In the genomic region with DNA sequence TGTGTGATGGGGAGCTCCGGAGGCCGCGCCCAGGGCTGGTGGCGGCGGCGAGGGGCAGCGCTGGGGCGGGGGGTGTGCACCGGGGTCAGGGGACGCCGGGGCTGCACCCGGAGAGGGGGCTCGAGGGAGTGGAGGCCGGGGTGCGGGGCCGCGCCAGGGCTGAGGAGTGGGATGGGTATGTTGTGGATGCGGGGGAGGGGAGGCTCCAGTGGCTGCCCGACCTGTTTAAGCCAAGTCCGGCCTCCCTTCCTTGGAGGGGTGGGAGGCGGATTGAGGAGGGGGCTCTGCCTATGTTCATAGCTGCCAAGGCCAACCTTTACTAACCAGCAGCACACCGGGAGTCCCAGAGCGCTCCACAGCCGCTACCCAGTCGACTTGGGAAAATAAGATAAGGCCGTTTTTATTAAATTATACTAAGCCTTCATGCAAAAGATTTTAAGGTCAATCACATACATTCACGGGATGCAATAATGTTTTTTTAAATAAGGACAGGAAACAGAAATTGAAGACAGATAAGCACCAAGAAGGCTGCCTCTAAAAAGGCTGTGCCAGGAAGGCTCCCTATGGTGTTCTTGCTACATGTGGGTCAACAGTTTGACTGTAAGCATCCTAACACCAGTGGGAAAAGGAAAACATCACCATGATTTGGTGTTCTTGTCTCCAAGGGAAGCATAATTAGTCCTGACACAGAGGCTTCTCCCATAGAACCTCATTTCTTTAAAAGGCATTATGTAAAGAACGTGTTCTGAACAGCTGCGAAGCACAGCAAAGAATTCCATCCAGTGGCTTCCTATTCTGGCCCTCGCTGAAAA, we compare ENCODE assay signal across 8 cellular contexts. TPM values are rescaled to one million over a fixed set of nuclear protein-coding genes. Genes with fewer than 3 reads are reported as not detected.
DNase-seq lines count a peak whose midpoint lies in the region; ATAC-seq, FAIRE-seq and TF ChIP-seq lines count a peak whose summit lies in the region.

No MANE protein-coding gene starts in this region.

- H3K9me3 ChIP-seq in DND-41 (ENCODE audit: insufficient read depth, low read length, severe bottlenecking) (no peaks in the 10 kb centered on the region), Loucy (ENCODE audit: insufficient read depth, low read depth, low read length) (no peaks in the 10 kb centered on the region), K562 (replicated peaks; ENCODE audit: control insufficient read depth, insufficient read depth, low read depth, low read length) (no peaks in the 10 kb centered on the region), right lobe of liver (no peaks in the 10 kb centered on the region), tibial nerve (no peaks in the 10 kb centered on the region)

- peaks cover 21% of the 10 kb centered on the region for H3K4me1 ChIP-seq in DND-41 (ENCODE audit: insufficient read depth, low read length)
- H3K4me1 ChIP-seq in Loucy (ENCODE audit: insufficient read depth, low read length, poor library complexity, severe bottlenecking) = peaks cover 25% of the 10 kb centered on the region
- peaks cover 27 to 32% of the 10 kb centered on the region in 2 experiments for H3K4me1 ChIP-seq in K562 (replicated peaks in 1 of 2; ENCODE audit: control insufficient read depth in 2 of 2, insufficient read depth in 2 of 2, low read length in 2 of 2)
- peaks cover 0 to 6% (median 0%) of the 10 kb centered on the region in 4 donors for H3K4me1 ChIP-seq in right lobe of liver
- peaks cover 0 to 19% (median 6%) of the 10 kb centered on the region in 4 donors for H3K4me1 ChIP-seq in tibial nerve

- H3K4me3 ChIP-seq in DND-41 (ENCODE audit: low read depth in 1 of 2, low read length in 2 of 2) (peak overlapping the region; percentile 28 to 84; a peak in 3 of 4 replicates), Loucy (ENCODE audit: low read length, poor library complexity, severe bottlenecking) (peak overlapping the region; percentile 78), K562 (peak overlapping the region; percentile 89), right lobe of liver (peak overlapping the region; percentile 59 to 84 (median 76)), tibial nerve (peak overlapping the region; percentile 45 to 91 (median 77))

- in situ Hi-C loops in K562 (cut with MboI) = no loop called here

- no peak for TF ChIP-seq CTCF in DND-41 (IDR thresholded peaks at IDR 0.05; ENCODE audit: borderline replicate concordance, extremely low read depth, low read length, poor library complexity, severe bottlenecking)
- no peak for TF ChIP-seq CTCF in Loucy (conservative IDR thresholded peaks at IDR 0.05; ENCODE audit: low read length)
- TF ChIP-seq CTCF in K562 (IDR thresholded peaks at IDR 0.05 in 2 of 3, conservative IDR thresholded peaks at IDR 0.05 in 1 of 3; ENCODE audit: insufficient read depth in 2 of 3, low read depth in 1 of 3, low read length in 3 of 3) = no peak
- no peak for TF ChIP-seq CTCF in right lobe of liver (IDR thresholded peaks at IDR 0.05)
- no peak for TF ChIP-seq CTCF in tibial nerve (IDR thresholded peaks at IDR 0.05)

- no peaks in the 10 kb centered on the region for H3K9me1 ChIP-seq in K562 (ENCODE audit: control insufficient read depth, insufficient read depth, low read length)

- no peak for TF ChIP-seq RAD21 in K562 (CRISPR knock-in tag; conservative IDR thresholded peaks at IDR 0.05 in 1 of 2, IDR thresholded peaks at IDR 0.05 in 1 of 2)

- H3K36me3 ChIP-seq in DND-41 (ENCODE audit: insufficient read depth, low read length) (peaks cover 9% of the 10 kb centered on the region; the same call in 1 of the 2 replicates), Loucy (ENCODE audit: insufficient read depth, low read length) (no peaks in the 10 kb centered on the region), K562 (ENCODE audit: control insufficient read depth, insufficient read depth, low read length) (no peaks in the 10 kb centered on the region; the same call in 2 of the 3 replicates), right lobe of liver (no peaks in the 10 kb centered on the region), tibial nerve (peaks cover 0 to 4% (median 0%) of the 10 kb centered on the region in 3 donors)

- 19% methylated on average over 14 of the region's 30 CpGs for WGBS in K562 (ENCODE audit: insufficient coverage, low coverage, missing lambda C conversion rate)
- 33% methylated on average over 6 of the region's 30 CpGs for WGBS in right lobe of liver (ENCODE audit: insufficient coverage, low coverage, low lambda C conversion rate, missing lambda C conversion rate)
- WGBS in tibial nerve, 2 donors = 17% methylated on average over 24 to 25 of the region's 30 CpGs

- peaks cover 6% of the 10 kb centered on the region for H3F3A ChIP-seq in Loucy (ENCODE audit: low read depth)

- H3K9ac ChIP-seq in DND-41 (ENCODE audit: low read depth, low read length) (peak overlapping the region; percentile 84), Loucy (ENCODE audit: low read depth, low read length, poor library complexity, severe bottlenecking) (peak overlapping the region; percentile 67), K562 (ENCODE audit: insufficient read depth in 1 of 2, low read depth in 2 of 2, low read length in 2 of 2) (peak overlapping the region; percentile 80 to 88)

- TF ChIP-seq POLR2A in K562 (conservative IDR thresholded peaks at IDR 0.05) (no peak; the same call in none of the 2 replicates), right lobe of liver (IDR thresholded peaks at IDR 0.05) (no peak), tibial nerve (IDR thresholded peaks at IDR 0.05) (no peak), H54 (IDR thresholded peaks at IDR 0.05; ENCODE audit: low read depth, low read length) (no peak)

- intact Hi-C loops in K562 (cut with micrococcal nuclease) (loop anchor here (1.0 kb wide), 1 partner anchor 28 kb away; no protein-coding TSS in a partner anchor), right lobe of liver (cut with DNase I) (no loop called here)

- TF ChIP-seq EP300 in K562 (IDR thresholded peaks at IDR 0.05; ENCODE audit: low read length) (no peak), tibial nerve (IDR thresholded peaks at IDR 0.05) (no peak)

- H4K20me1 ChIP-seq in DND-41 (ENCODE audit: insufficient read depth, low read length) (no peaks in the 10 kb centered on the region), Loucy (ENCODE audit: insufficient read depth, low read length, poor library complexity, severe bottlenecking) (no peaks in the 10 kb centered on the region), K562 (replicated peaks; ENCODE audit: control insufficient read depth, insufficient read depth, low read length) (no peaks in the 10 kb centered on the region)

- peaks cover 7% of the 10 kb centered on the region for H3K79me2 ChIP-seq in DND-41 (ENCODE audit: insufficient read depth, low read length)
- peaks cover 18% of the 10 kb centered on the region; the same call in 1 of the 2 replicates for H3K79me2 ChIP-seq in Loucy (ENCODE audit: insufficient read depth, low read length)
- peaks cover 30% of the 10 kb centered on the region for H3K79me2 ChIP-seq in K562 (ENCODE audit: control insufficient read depth, insufficient read depth, low read length)

- no peaks in the 10 kb centered on the region for H3K9me2 ChIP-seq in Loucy (replicated peaks; ENCODE audit: low read depth, low read length)

- DNase-seq in DND-41 (no peak), K562 (ENCODE audit: extremely low read depth in 1 of 4, low spot score in 3 of 4) (peak in 1 of 4 experiments; percentile 31), right lobe of liver (peak in 1 of 3 donors; percentile 66), tibial nerve (ENCODE audit: low spot score in 2 of 2) (no peak), NCI-H226 (no peak), H54 (ENCODE audit: insufficient read length, low spot score) (no peak)

- no peaks in the 10 kb centered on the region for H3K27me3 ChIP-seq in DND-41 (ENCODE audit: insufficient read depth, low read length, poor library complexity)
- H3K27me3 ChIP-seq in Loucy (ENCODE audit: insufficient read depth, low read length, poor library complexity, severe bottlenecking) = no peaks in the 10 kb centered on the region
- H3K27me3 ChIP-seq in K562 (ENCODE audit: control insufficient read depth in 2 of 2, insufficient read depth in 2 of 2, low read length in 2 of 2) = no peaks in the 10 kb centered on the region
- H3K27me3 ChIP-seq in right lobe of liver = no peaks in the 10 kb centered on the region
- no peaks in the 10 kb centered on the region for H3K27me3 ChIP-seq in tibial nerve

- ATAC-seq in DND-41 (ENCODE audit: insufficient read depth, low read depth) = no peak
- ATAC-seq in GM21528 (IDR thresholded peaks at IDR 0.05; ENCODE audit: low FRiP score, unreplicated experiment) = peak; percentile 19
- peak; percentile 9; the same call in 2 of the 3 replicates for ATAC-seq in K562
- peak in 2 of 4 donors; percentile 3 to 46 for ATAC-seq in right lobe of liver

- TSS peak; percentile 79 for BruUV-seq in K562 (replicated peaks; lab: Mats Ljungman, UMichigan)

- CTCF ChIA-PET in K562 (lab: Yijun Ruan, JAX; ENCODE audit: low intra/inter-chr PET ratio) = no interaction called here

- peak overlapping the region; percentile 94 for H3K4me2 ChIP-seq in DND-41 (ENCODE audit: insufficient read depth, low read length)
- peak overlapping the region; percentile 70 for H3K4me2 ChIP-seq in Loucy (ENCODE audit: low read depth, low read length, poor library complexity, severe bottlenecking)
- peak overlapping the region; percentile 80 for H3K4me2 ChIP-seq in K562 (ENCODE audit: insufficient read depth, low read length)

- POLR2A ChIA-PET in K562 (lab: Yijun Ruan, JAX) = interaction anchor here (0.6 to 3.0 kb wide), 10 partner anchors 8 to 206 kb away, joined by 3 to 17 read pairs (median 3); no protein-coding TSS in a partner anchor

- FAIRE-seq in K562 (lab: Jason Lieb, UNC) (no peak), H54 (lab: Jason Lieb, UNC) (no peak)

- peak overlapping the region; percentile 62 for H3K27ac ChIP-seq in DND-41 (ENCODE audit: low read length)
- peak overlapping the region; percentile 80 for H3K27ac ChIP-seq in K562 (ENCODE audit: extremely low read depth, low read depth, low read length)
- H3K27ac ChIP-seq in right lobe of liver = peak overlapping the region; percentile 53 to 73 (median 71)
- peak overlapping the region; percentile 61 to 85 (median 79) for H3K27ac ChIP-seq in tibial nerve

- H2AFZ ChIP-seq in DND-41 (ENCODE audit: low read depth, low read length) (peak overlapping the region; percentile 57), Loucy (ENCODE audit: low read length) (peak overlapping the region; percentile 76), K562 (ENCODE audit: low read depth, low read length) (peak overlapping the region; percentile 87)

RNA-seq across cellular contexts. Expression of gene HLCS, which starts 0.6 kb away (rescaled TPM):
- total RNA-seq in K562 (2011; cell fraction: chromatin; rRNA removed; ENCODE audit: low replicate concordance) = 102 and 136 TPM in 2 replicates
- total RNA-seq in K562 (2011; cell fraction: nucleolus; rRNA removed) = 47.9 and 55.7 TPM in 2 replicates
- total RNA-seq in K562 (2011; cell fraction: nucleoplasm; rRNA removed) = 69.9 and 71.1 TPM in 2 replicates
- total RNA-seq in K562 (2014; rRNA removed) (11.9 and 15.1 TPM in 2 replicates), K562 (2014; rRNA removed; fragmentation: Illumina TruSeq; extraction: Trizol) (21.5 and 25.6 TPM in 2 replicates), K562 (2015; rRNA removed; fragmentation: Illumina TruSeq; extraction: Trizol) (17.5 and 18.5 TPM in 2 replicates), K562 (2021) (20.0 and 20.1 TPM in 2 replicates), right lobe of liver (10 to 100 TPM; 12.6 to 19.1 (median 16.0) TPM), tibial nerve (10 to 100 TPM; 14.4 to 19.0 (median 17.4) TPM)
- polyA plus RNA-seq in K562 (2011; rRNA removed) (17.5 and 21.4 TPM in 2 replicates), K562 (2014; fragmentation: Illumina TruSeq; extraction: Trizol) (15.2 and 17.1 TPM in 2 replicates), K562 (2014; fragmentation: Nextera tagmentation; extraction: Ambion mirVana) (1 to 10 TPM; 3.0 to 3.6 TPM), K562 (2014; rRNA removed) (9.8 and 13.3 TPM in 2 replicates)
- polyA plus RNA-seq in K562 (2011; cell fraction: cytosol; rRNA removed) = 11.0 and 15.7 TPM in 2 replicates
- 21.4 and 25.6 TPM in 2 replicates for polyA plus RNA-seq in K562 (2011; cell fraction: nucleus; rRNA removed)
- 13.6 and 26.9 TPM in 2 replicates for polyA plus RNA-seq in K562 (2012)
- polyA minus RNA-seq in K562 (2011; rRNA and poly(A)+ RNA removed) = 38.2 and 38.3 TPM in 2 replicates
- polyA minus RNA-seq in K562 (2011; cell fraction: cytosol; rRNA and poly(A)+ RNA removed) = 10.7 and 11.5 TPM in 2 replicates
- 19.1 and 29.1 TPM in 2 replicates for polyA minus RNA-seq in K562 (2011; cell fraction: nucleus; rRNA and poly(A)+ RNA removed)

RNA-seq across cellular contexts. Expression of gene RIPPLY3, which starts 39.5 kb away (rescaled TPM):
- total RNA-seq in K562 (2011; cell fraction: chromatin; rRNA removed; ENCODE audit: low replicate concordance) = not detected in 2 replicates
- total RNA-seq in K562 (2011; cell fraction: nucleolus; rRNA removed) = not detected in 2 replicates
- not detected in 2 replicates for total RNA-seq in K562 (2011; cell fraction: nucleoplasm; rRNA removed)
- total RNA-seq in K562 (2014; rRNA removed) (not detected in 2 replicates), K562 (2014; rRNA removed; fragmentation: Illumina TruSeq; extraction: Trizol) (not detected in 2 replicates), K562 (2015; rRNA removed; fragmentation: Illumina TruSeq; extraction: Trizol) (not detected in 2 replicates), K562 (2021) (not detected in 2 replicates), right lobe of liver (under 1 TPM in 3 of 6 experiments, not detected in 3; 0.12 to 0.18 (median 0.17) TPM), tibial nerve (not detected)
- polyA plus RNA-seq in K562 (2011; rRNA removed) (not detected in 2 replicates), K562 (2014; fragmentation: Illumina TruSeq; extraction: Trizol) (not detected in 2 replicates), K562 (2014; fragmentation: Nextera tagmentation; extraction: Ambion mirVana) (not detected), K562 (2014; rRNA removed) (not detected in 2 replicates)
- not detected in 2 replicates for polyA plus RNA-seq in K562 (2011; cell fraction: cytosol; rRNA removed)
- not detected in 2 replicates for polyA plus RNA-seq in K562 (2011; cell fraction: nucleus; rRNA removed)
- polyA plus RNA-seq in K562 (2012) = not detected in 2 replicates
- polyA minus RNA-seq in K562 (2011; rRNA and poly(A)+ RNA removed) = not detected in 2 replicates
- not detected in 2 replicates for polyA minus RNA-seq in K562 (2011; cell fraction: cytosol; rRNA and poly(A)+ RNA removed)
- polyA minus RNA-seq in K562 (2011; cell fraction: nucleus; rRNA and poly(A)+ RNA removed) = not detected in 2 replicates
